In the genomic region with DNA sequence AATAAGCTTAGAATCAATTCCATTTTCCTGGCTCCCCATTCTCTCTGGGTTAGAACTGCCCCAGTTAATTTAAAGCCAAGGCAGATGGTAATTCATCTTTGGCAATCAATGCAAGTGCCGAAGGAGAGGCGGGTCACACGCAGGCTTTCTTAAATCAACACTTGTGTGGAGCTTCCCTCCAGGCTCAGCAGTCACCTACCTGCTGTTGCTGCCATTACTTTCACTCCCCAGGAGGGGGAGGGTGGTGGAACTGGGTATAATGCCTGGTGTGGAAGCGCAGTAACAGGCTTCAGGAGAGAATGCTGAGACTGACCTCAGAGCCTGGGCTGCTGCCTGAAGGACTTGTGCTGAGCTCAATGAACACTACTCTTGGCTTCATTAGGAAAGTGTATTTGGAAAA, we compare ENCODE assay signal across 9 cellular contexts. TPM values are rescaled to one million over a fixed set of nuclear protein-coding genes. Genes with fewer than 3 reads are reported as not detected.
DNase-seq lines count a peak whose midpoint lies in the region; ATAC-seq and TF ChIP-seq lines count a peak whose summit lies in the region.
"Had no signal": no experiment of that assay in that cellular context is flagged by ENCODE, and none has a peak within 500 bp of the region (broad histone marks: within the 10 kb centered on the region; RNA-seq: fewer than 3 reads in every experiment).

No MANE protein-coding gene starts in this region.

- peaks cover 8 to 13% of the 10 kb centered on the region in 2 donors for H3K4me1 Mint-ChIP-seq in natural killer cell

- no peaks in the 10 kb centered on the region for H3K36me3 Mint-ChIP-seq in natural killer cell

- DNase-seq in NCI-H1092 (lab: John Stamatoyannopoulos, UW): peak; percentile 24
- peak; percentile 22 to 61 for DNase-seq in cerebellar nuclear complex (lab: John Stamatoyannopoulos, UW)
- DNase-seq in natural killer cell: no peak
- DNase-seq in GM03348 (ENCODE audit: low spot score): no peak
- DNase-seq in anterior cingulate cortex (lab: John Stamatoyannopoulos, UW): no peak
- DNase-seq in GM20000 (ENCODE audit: low spot score): no peak

- H3K9me3 Mint-ChIP-seq in natural killer cell: no peaks in the 10 kb centered on the region

- H3K27ac Mint-ChIP-seq in natural killer cell: no peak overlapping the region

- ATAC-seq in GM18907 (IDR thresholded peaks at IDR 0.05; ENCODE audit: unreplicated experiment) (peak; percentile 63), natural killer cell (peak; percentile 40 to 72 (median 57)), HG03521 (IDR thresholded peaks at IDR 0.05; ENCODE audit: unreplicated experiment) (no peak)

- TF ChIP-seq CTCF in natural killer cell (IDR thresholded peaks at IDR 0.05): peak; percentile 18
- no peak for TF ChIP-seq CTCF in GM20000 (IDR thresholded peaks at IDR 0.05; ENCODE audit: extremely low read depth, missing control alignments)

- H3K4me3 Mint-ChIP-seq in natural killer cell: no peak overlapping the region

- peaks cover 0 to 4% of the 10 kb centered on the region in 2 donors for H3K27me3 Mint-ChIP-seq in natural killer cell (ENCODE audit: low read depth in 2 of 2)

- intact Hi-C loops in natural killer cell (cut with micrococcal nuclease): loop anchor here (2.0 kb wide), 1 partner anchor 112 kb away; no protein-coding TSS in a partner anchor

RNA-seq across cellular contexts. Expression of a gene that starts 19.2 kb away (rescaled TPM):
- total RNA-seq in natural killer cell: not detected
- total RNA-seq: fibroblast of lung had no signal

Comparison
In these comparisons a context has a peak if more than half of its experiments do, and no peak if none do; other contexts are left out.
1. DNase-seq: peak in NCI-H1092 (single experiment) and cerebellar nuclear complex (2 of 2); none in natural killer cell (single experiment), GM03348 (single experiment), anterior cingulate cortex (0 of 58) and GM20000 (single experiment).